1 cellular context compared by ENCODE assay signal in genomic region chr4:47469951-47470350, GRCh38.
TF ChIP-seq lines count a peak whose summit lies in the region.

No MANE protein-coding gene starts in this region.

TF ChIP-seq in IMR-90, 13 proteins besides CTCF, POLR2A, EP300 and RAD21 (continued from another document):
- TF ChIP-seq FOS (IDR thresholded peaks at IDR 0.05; ENCODE audit: low read depth, low read length) (no peak), MAFK (IDR thresholded peaks at IDR 0.05; ENCODE audit: low read depth, low read length) (no peak), SMC3 (IDR thresholded peaks at IDR 0.05; ENCODE audit: low read depth, low read length) (no peak), RFX5 (IDR thresholded peaks at IDR 0.05; ENCODE audit: low read depth, low read length) (no peak), MAZ (IDR thresholded peaks at IDR 0.05; ENCODE audit: borderline replicate concordance, low read depth, low read length) (no peak), MXI1 (IDR thresholded peaks at IDR 0.05; ENCODE audit: borderline replicate concordance, low read depth, low read length) (no peak)
